ENCODE assay signal across 13 cellular contexts in the genomic region with DNA sequence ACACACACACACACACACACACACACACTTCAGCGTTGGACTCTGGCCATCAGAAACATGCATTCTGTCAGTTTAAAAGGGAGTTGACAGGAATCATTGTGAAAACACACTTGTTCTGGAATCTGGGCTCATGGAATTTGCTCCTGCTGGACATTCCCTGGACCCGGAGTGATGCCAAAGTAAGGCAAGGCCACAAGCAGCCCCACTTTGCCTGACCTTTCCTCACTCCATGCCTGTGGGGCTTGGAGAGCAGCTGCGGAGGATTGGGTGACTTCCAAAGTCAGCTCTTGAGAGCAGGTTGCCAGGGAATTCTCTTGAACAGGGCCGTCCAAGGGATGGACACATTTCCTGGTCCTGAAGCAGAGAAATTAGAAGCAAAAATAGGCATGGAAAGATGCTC. TPM values are rescaled to one million over a fixed set of nuclear protein-coding genes. Genes with fewer than 3 reads are reported as not detected.
DNase-seq lines count a peak whose midpoint lies in the region; ATAC-seq and TF ChIP-seq lines count a peak whose summit lies in the region.
"Had no signal": no experiment of that assay in that cellular context is flagged by ENCODE, and none has a peak within 500 bp of the region (broad histone marks: within the 10 kb centered on the region; RNA-seq: fewer than 3 reads in every experiment).

No MANE protein-coding gene starts in this region.

- H3K4me1 ChIP-seq in esophagus muscularis mucosa (peaks cover 0 to 25% (median 12%) of the 10 kb centered on the region in 4 donors), thoracic aorta (ENCODE audit: control insufficient read depth in 1 of 2, low read depth in 2 of 2) (peaks cover 13 to 30% of the 10 kb centered on the region in 2 donors)

- ATAC-seq in thoracic aorta (ENCODE audit: insufficient number of reproducible peaks, low FRiP score, low read depth): peak; percentile 53
- ATAC-seq: T-cell had no signal

- no peak for TF ChIP-seq CTCF in esophagus muscularis mucosa (IDR thresholded peaks at IDR 0.05)
- TF ChIP-seq CTCF in thoracic aorta (IDR thresholded peaks at IDR 0.05): no peak
- no peak for TF ChIP-seq CTCF in brain microvascular endothelial cell (IDR thresholded peaks at IDR 0.05; ENCODE audit: low read depth, low read length, missing control alignments)

- no peak overlapping the region for H3K4me3 ChIP-seq in esophagus muscularis mucosa
- no peak overlapping the region for H3K4me3 ChIP-seq in thoracic aorta
- no peak overlapping the region for H3K4me3 ChIP-seq in brain microvascular endothelial cell (ENCODE audit: low read depth, low read length)
- H3K4me3 ChIP-seq in H7 (ENCODE audit: insufficient read depth, low read depth, low read length): no peak overlapping the region

- peaks cover 0 to 7% (median 3%) of the 10 kb centered on the region in 4 donors for H3K9me3 ChIP-seq in esophagus muscularis mucosa
- no peaks in the 10 kb centered on the region for H3K9me3 ChIP-seq in thoracic aorta

- H3K27me3 ChIP-seq in esophagus muscularis mucosa (peaks cover 0 to 11% (median 0%) of the 10 kb centered on the region in 4 donors), thoracic aorta (replicated peaks; ENCODE audit: insufficient read depth) (no peaks in the 10 kb centered on the region), brain microvascular endothelial cell (replicated peaks) (no peaks in the 10 kb centered on the region), H7 (ENCODE audit: control insufficient read depth, insufficient read depth, low read length) (no peaks in the 10 kb centered on the region)

- WGBS in esophagus muscularis mucosa: 19% methylated on average over 4 of the region's 4 CpGs

- no peak for TF ChIP-seq POLR2A in esophagus muscularis mucosa (IDR thresholded peaks at IDR 0.05; ENCODE audit: low read depth)

- DNase-seq in NCI-H2196 (lab: John Stamatoyannopoulos, UW; ENCODE audit: unreplicated experiment) (peak; percentile 45), esophagus muscularis mucosa (ENCODE audit: extremely low spot score) (peak; percentile 91), left kidney (ENCODE audit: low read depth, low spot score) (peak; percentile 4), thoracic aorta (ENCODE audit: low spot score) (no peak), T1000 (lab: John Stamatoyannopoulos, UW) (no peak), NCI-H1694 (lab: John Stamatoyannopoulos, UW) (no peak), brain microvascular endothelial cell (no peak), H7 (no peak)
- DNase-seq: activated CD4-positive, alpha-beta T cell treated with anti-CD3 and anti-CD28 coated beads for 4 hours; endodermal cell; KG1; NCI-H2171 treated with DMSO at 0.1 percent for 48 hours; T-cell had no signal

- in situ Hi-C loops in brain microvascular endothelial cell (cut with HindIII; ENCODE audit: low pct_ligation_motif_present, low sequenced_read_pairs): no loop called here

- H3K36me3 ChIP-seq in esophagus muscularis mucosa (no peaks in the 10 kb centered on the region), thoracic aorta (no peaks in the 10 kb centered on the region), brain microvascular endothelial cell (replicated peaks) (no peaks in the 10 kb centered on the region), H7 (replicated peaks; ENCODE audit: control insufficient read depth, insufficient read depth, low read length) (no peaks in the 10 kb centered on the region)

- intact Hi-C loops in esophagus muscularis mucosa (cut with DNase I): no loop called here

- H3K27ac ChIP-seq in esophagus muscularis mucosa (replicated peaks in 1 of 4) (no peak overlapping the region), thoracic aorta (no peak overlapping the region), brain microvascular endothelial cell (no peak overlapping the region)

- TF ChIP-seq EP300 in esophagus muscularis mucosa (IDR thresholded peaks at IDR 0.05): no peak

RNA-seq across cellular contexts. Expression of gene FERMT1, which starts 39.4 kb away (rescaled TPM):
- total RNA-seq in esophagus muscularis mucosa: under 1 TPM; 0.32 to 0.42 (median 0.34) TPM
- total RNA-seq in thoracic aorta: under 1 TPM in 1 of 2 donors, not detected in 1; 0.21 TPM
- 11.0 and 14.3 TPM in 2 replicates for total RNA-seq in H7 (2014; rRNA removed; shearing (Covaris generic))

Comparison
In these comparisons a context has a peak if more than half of its experiments do, and no peak if none do; other contexts are left out.
1. DNase-seq: peak in NCI-H2196 (single experiment), esophagus muscularis mucosa (single experiment) and left kidney (single experiment); none in thoracic aorta (single experiment), T1000 (single experiment), NCI-H1694 (single experiment), brain microvascular endothelial cell (single experiment) and H7 (single experiment).